1 cellular context compared by ENCODE assay signal in genomic region chr3:181726351-181727121, GRCh38.
TF ChIP-seq lines count a peak whose summit lies in the region.

No MANE protein-coding gene starts in this region.

TF ChIP-seq in K562, 482 proteins besides CTCF, POLR2A, EP300 and RAD21 (continued from another document):
- TF ChIP-seq ARID4B (CRISPR knock-in tag; IDR thresholded peaks at IDR 0.05) (no peak), SPI1 (IDR thresholded peaks at IDR 0.05; ENCODE audit: borderline replicate concordance, low read depth, low read length) (no peak), L3MBTL2 (IDR thresholded peaks at IDR 0.05) (peak; percentile 50; the same call in 1 of the 2 replicates), ZSCAN32 (CRISPR knock-in tag; IDR thresholded peaks at IDR 0.05) (no peak), ZNF143 (CRISPR knock-in tag; IDR thresholded peaks at IDR 0.05) (no peak)
- TF ChIP-seq, protein P1, sequence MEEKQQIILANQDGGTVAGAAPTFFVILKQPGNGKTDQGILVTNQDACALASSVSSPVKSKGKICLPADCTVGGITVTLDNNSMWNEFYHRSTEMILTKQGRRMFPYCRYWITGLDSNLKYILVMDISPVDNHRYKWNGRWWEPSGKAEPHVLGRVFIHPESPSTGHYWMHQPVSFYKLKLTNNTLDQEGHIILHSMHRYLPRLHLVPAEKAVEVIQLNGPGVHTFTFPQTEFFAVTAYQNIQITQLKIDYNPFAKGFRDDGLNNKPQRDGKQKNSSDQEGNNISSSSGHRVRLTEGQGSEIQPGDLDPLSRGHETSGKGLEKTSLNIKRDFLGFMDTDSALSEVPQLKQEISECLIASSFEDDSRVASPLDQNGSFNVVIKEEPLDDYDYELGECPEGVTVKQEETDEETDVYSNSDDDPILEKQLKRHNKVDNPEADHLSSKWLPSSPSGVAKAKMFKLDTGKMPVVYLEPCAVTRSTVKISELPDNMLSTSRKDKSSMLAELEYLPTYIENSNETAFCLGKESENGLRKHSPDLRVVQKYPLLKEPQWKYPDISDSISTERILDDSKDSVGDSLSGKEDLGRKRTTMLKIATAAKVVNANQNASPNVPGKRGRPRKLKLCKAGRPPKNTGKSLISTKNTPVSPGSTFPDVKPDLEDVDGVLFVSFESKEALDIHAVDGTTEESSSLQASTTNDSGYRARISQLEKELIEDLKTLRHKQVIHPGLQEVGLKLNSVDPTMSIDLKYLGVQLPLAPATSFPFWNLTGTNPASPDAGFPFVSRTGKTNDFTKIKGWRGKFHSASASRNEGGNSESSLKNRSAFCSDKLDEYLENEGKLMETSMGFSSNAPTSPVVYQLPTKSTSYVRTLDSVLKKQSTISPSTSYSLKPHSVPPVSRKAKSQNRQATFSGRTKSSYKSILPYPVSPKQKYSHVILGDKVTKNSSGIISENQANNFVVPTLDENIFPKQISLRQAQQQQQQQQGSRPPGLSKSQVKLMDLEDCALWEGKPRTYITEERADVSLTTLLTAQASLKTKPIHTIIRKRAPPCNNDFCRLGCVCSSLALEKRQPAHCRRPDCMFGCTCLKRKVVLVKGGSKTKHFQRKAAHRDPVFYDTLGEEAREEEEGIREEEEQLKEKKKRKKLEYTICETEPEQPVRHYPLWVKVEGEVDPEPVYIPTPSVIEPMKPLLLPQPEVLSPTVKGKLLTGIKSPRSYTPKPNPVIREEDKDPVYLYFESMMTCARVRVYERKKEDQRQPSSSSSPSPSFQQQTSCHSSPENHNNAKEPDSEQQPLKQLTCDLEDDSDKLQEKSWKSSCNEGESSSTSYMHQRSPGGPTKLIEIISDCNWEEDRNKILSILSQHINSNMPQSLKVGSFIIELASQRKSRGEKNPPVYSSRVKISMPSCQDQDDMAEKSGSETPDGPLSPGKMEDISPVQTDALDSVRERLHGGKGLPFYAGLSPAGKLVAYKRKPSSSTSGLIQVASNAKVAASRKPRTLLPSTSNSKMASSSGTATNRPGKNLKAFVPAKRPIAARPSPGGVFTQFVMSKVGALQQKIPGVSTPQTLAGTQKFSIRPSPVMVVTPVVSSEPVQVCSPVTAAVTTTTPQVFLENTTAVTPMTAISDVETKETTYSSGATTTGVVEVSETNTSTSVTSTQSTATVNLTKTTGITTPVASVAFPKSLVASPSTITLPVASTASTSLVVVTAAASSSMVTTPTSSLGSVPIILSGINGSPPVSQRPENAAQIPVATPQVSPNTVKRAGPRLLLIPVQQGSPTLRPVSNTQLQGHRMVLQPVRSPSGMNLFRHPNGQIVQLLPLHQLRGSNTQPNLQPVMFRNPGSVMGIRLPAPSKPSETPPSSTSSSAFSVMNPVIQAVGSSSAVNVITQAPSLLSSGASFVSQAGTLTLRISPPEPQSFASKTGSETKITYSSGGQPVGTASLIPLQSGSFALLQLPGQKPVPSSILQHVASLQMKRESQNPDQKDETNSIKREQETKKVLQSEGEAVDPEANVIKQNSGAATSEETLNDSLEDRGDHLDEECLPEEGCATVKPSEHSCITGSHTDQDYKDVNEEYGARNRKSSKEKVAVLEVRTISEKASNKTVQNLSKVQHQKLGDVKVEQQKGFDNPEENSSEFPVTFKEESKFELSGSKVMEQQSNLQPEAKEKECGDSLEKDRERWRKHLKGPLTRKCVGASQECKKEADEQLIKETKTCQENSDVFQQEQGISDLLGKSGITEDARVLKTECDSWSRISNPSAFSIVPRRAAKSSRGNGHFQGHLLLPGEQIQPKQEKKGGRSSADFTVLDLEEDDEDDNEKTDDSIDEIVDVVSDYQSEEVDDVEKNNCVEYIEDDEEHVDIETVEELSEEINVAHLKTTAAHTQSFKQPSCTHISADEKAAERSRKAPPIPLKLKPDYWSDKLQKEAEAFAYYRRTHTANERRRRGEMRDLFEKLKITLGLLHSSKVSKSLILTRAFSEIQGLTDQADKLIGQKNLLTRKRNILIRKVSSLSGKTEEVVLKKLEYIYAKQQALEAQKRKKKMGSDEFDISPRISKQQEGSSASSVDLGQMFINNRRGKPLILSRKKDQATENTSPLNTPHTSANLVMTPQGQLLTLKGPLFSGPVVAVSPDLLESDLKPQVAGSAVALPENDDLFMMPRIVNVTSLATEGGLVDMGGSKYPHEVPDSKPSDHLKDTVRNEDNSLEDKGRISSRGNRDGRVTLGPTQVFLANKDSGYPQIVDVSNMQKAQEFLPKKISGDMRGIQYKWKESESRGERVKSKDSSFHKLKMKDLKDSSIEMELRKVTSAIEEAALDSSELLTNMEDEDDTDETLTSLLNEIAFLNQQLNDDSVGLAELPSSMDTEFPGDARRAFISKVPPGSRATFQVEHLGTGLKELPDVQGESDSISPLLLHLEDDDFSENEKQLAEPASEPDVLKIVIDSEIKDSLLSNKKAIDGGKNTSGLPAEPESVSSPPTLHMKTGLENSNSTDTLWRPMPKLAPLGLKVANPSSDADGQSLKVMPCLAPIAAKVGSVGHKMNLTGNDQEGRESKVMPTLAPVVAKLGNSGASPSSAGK (IDR thresholded peaks at IDR 0.05), result peak; percentile 52
